Comparison of ENCODE assay signal across 18 cellular contexts in genomic region chr10:111821876-111822275, GRCh38.
A peak's percentile ranks its signal among the peaks of the same experiment; 100 is the strongest.
DNase-seq lines count a peak whose midpoint lies in the region; TF ChIP-seq lines count a peak whose summit lies in the region.
"Had no signal": no experiment of that assay in that cellular context is flagged by ENCODE, and none has a peak within 500 bp of the region (broad histone marks: within the 10 kb centered on the region; RNA-seq: fewer than 3 reads in every experiment).

No MANE protein-coding gene starts in this region.

- H3K4me1 ChIP-seq in stomach smooth muscle (ENCODE audit: control insufficient read depth, insufficient read depth, low read length) (peaks cover 3% of the 10 kb centered on the region), SJCRH30 (no peaks in the 10 kb centered on the region)

- no peak overlapping the region for H3K9ac ChIP-seq in stomach smooth muscle (ENCODE audit: low read length in 2 of 2)

- peak overlapping the region in 1 of 2 donors; percentile 23 for H3K4me3 ChIP-seq in stomach smooth muscle (ENCODE audit: low read length in 2 of 2)
- H3K4me3 ChIP-seq in SJCRH30, result no peak overlapping the region

- H3K4me3 Mint-ChIP-seq in nephron progenitor cell, result no peak overlapping the region
- H3K4me3 Mint-ChIP-seq: B cell, CD14-positive monocyte had no signal

- H3K36me3 ChIP-seq in stomach smooth muscle (ENCODE audit: control insufficient read depth in 2 of 2, insufficient read depth in 2 of 2, low read length in 2 of 2) (no peaks in the 10 kb centered on the region), SJCRH30 (no peaks in the 10 kb centered on the region)

- H3K27ac ChIP-seq in stomach smooth muscle (ENCODE audit: low read length) (peak overlapping the region; percentile 53), SJCRH30 (no peak overlapping the region)

- DNase-seq in astrocyte of the hippocampus (ENCODE audit: low read depth, low spot score) (peak; percentile 51), globus pallidus (ENCODE audit: low spot score) (peak; percentile 39), nephron progenitor cell (no peak), GM20000 (ENCODE audit: low spot score) (no peak), dedifferentiated amniotic fluid mesenchymal stem cell (ENCODE audit: extremely low spot score) (no peak), SJCRH30 (no peak)
- DNase-seq in activated naive CD4-positive, alpha-beta T cell treated with Interleukin-2 at 50 U/mL for 16 hours, result no peak
- DNase-seq: DMS53, GF-D8, Kasumi-1, NCI-H1417 treated with DMSO at 0.1 percent for 48 hours, NCI-H187, NCI-H446, NCI-H526, OCI-M1 had no signal

- H3K9me3 Mint-ChIP-seq in nephron progenitor cell, result peaks cover 3% of the 10 kb centered on the region

- H3K9me3 ChIP-seq in stomach smooth muscle (ENCODE audit: control insufficient read depth in 2 of 2, low read length in 2 of 2) (no peaks in the 10 kb centered on the region), SJCRH30 (replicated peaks) (no peaks in the 10 kb centered on the region)

- TF ChIP-seq CTCF in nephron progenitor cell (IDR thresholded peaks at IDR 0.05) (no peak), GM20000 (IDR thresholded peaks at IDR 0.05; ENCODE audit: extremely low read depth, missing control alignments) (no peak)

- peak overlapping the region; percentile 58 for H3K27ac Mint-ChIP-seq in nephron progenitor cell
- H3K27ac Mint-ChIP-seq: B cell, CD14-positive monocyte had no signal

- H3K4me1 Mint-ChIP-seq in nephron progenitor cell, result peaks cover 18% of the 10 kb centered on the region
- H3K4me1 Mint-ChIP-seq: B cell, CD14-positive monocyte had no signal

- H3K27me3 Mint-ChIP-seq in nephron progenitor cell (ENCODE audit: low read depth, poor library complexity), result no peaks in the 10 kb centered on the region
- H3K27me3 Mint-ChIP-seq: B cell had no signal

- H3K27me3 ChIP-seq in stomach smooth muscle (ENCODE audit: control insufficient read depth in 1 of 2, insufficient read depth in 2 of 2, low read length in 2 of 2) (no peaks in the 10 kb centered on the region), SJCRH30 (peaks cover 5% of the 10 kb centered on the region; the same call in 1 of the 2 replicates)

- H3K36me3 Mint-ChIP-seq in nephron progenitor cell (ENCODE audit: low read depth), result no peaks in the 10 kb centered on the region
- H3K36me3 Mint-ChIP-seq: CD14-positive monocyte had no signal

Comparison
In these comparisons a context has a peak if more than half of its experiments do, and no peak if none do; other contexts are left out.
1. DNase-seq: peak in astrocyte of the hippocampus (single experiment) and globus pallidus (single experiment); none in nephron progenitor cell (single experiment), GM20000 (single experiment), dedifferentiated amniotic fluid mesenchymal stem cell (single experiment), SJCRH30 (0 of 2) and activated naive CD4-positive, alpha-beta T cell treated with Interleukin-2 at 50 U/mL for 16 hours (single experiment).